Comparison of ENCODE assay signal across 19 cellular contexts in genomic region chr18:67771271-67771670, GRCh38.
DNase-seq lines count a peak whose midpoint lies in the region; ATAC-seq and TF ChIP-seq lines count a peak whose summit lies in the region.
"Had no signal": no experiment of that assay in that cellular context is flagged by ENCODE, and none has a peak within 500 bp of the region (broad histone marks: within the 10 kb centered on the region; RNA-seq: fewer than 3 reads in every experiment).

No MANE protein-coding gene starts in this region.

- H3K79me1 ChIP-seq in mesenchymal stem cell (replicated peaks; ENCODE audit: low read length, poor library complexity, severe bottlenecking): no peaks in the 10 kb centered on the region

- CTCF ChIA-PET in PC-3 (lab: Charles Lee): interaction anchor here (0.6 kb wide), 1 partner anchor 42 kb away, joined by 3 read pairs; no protein-coding TSS in a partner anchor

- H3K79me2 ChIP-seq in PC-3 (ENCODE audit: low read length): no peaks in the 10 kb centered on the region

- H3K27ac ChIP-seq in PC-3 (ENCODE audit: low read length) (peak overlapping the region; percentile 90), mesenchymal stem cell (ENCODE audit: low read length, poor library complexity, severe bottlenecking) (peak overlapping the region; percentile 29)
- H3K27ac ChIP-seq: C4-2B, colonic mucosa, left ventricle myocardium inferior had no signal

- no peak for TF ChIP-seq CTCF in PC-3 (conservative IDR thresholded peaks at IDR 0.05; ENCODE audit: low read depth, low read length)
- TF ChIP-seq CTCF in cardiac fibroblast (IDR thresholded peaks at IDR 0.05; ENCODE audit: low read depth, low read length): no peak

- H3K9me2 ChIP-seq in PC-3 (replicated peaks; ENCODE audit: low read length): no peaks in the 10 kb centered on the region

- no peak overlapping the region for H2BK5ac ChIP-seq in mesenchymal stem cell (ENCODE audit: low read depth, low read length, poor library complexity, severe bottlenecking)

- DNase-seq in ELR (ENCODE audit: low read depth) (peak; percentile 93), PC-3 (peak; percentile 90), cardiac fibroblast (ENCODE audit: low read depth in 2 of 2) (peak; percentile 49 to 84), mesenchymal stem cell (peak; percentile 17)
- DNase-seq in activated T-cell treated with anti-CD3 and anti-CD28 coated beads, Interleukin-2, amount 50 U/mL, for 1 hour: no peak
- DNase-seq: activated CD4-positive, alpha-beta T cell treated with anti-CD3 and anti-CD28 coated beads for 36 hours; activated T-cell treated with anti-CD3 and anti-CD28 coated beads, Interleukin-2, amount 50 U/mL, for 24 hours; colonic mucosa; DND-41; erythroblast; hypothalamus; left ventricle myocardium inferior; naive B cell; posterior cingulate gyrus; stimulated activated naive CD8-positive, alpha-beta T cell treated with anti-CD3 and anti-CD28 coated beads, Interleukin-15, amount 100 ng/mL, for 72 hours had no signal

- peak; percentile 89 for ATAC-seq in PC-3
- ATAC-seq in HG03039 (IDR thresholded peaks at IDR 0.05; ENCODE audit: unreplicated experiment): no peak
- no peak for ATAC-seq in GM19455 (IDR thresholded peaks at IDR 0.05; ENCODE audit: unreplicated experiment)
- no peak for ATAC-seq in HG03095 (IDR thresholded peaks at IDR 0.05; ENCODE audit: unreplicated experiment)
- ATAC-seq: activated CD4-positive, alpha-beta T cell treated with anti-CD3 and anti-CD28 coated beads for 36 hours; stimulated activated naive CD8-positive, alpha-beta T cell treated with anti-CD3 and anti-CD28 coated beads, Interleukin-15, amount 100 ng/mL, for 72 hours had no signal

- H2AFZ ChIP-seq in PC-3 (ENCODE audit: low read length) (peak overlapping the region; percentile 31), mesenchymal stem cell (ENCODE audit: low read depth, low read length) (no peak overlapping the region)

- H3K27me3 ChIP-seq in PC-3 (ENCODE audit: low read length) (no peaks in the 10 kb centered on the region), mesenchymal stem cell (ENCODE audit: control insufficient read depth in 1 of 2, insufficient read depth in 1 of 2, low read length in 2 of 2) (no peaks in the 10 kb centered on the region)
- H3K27me3 ChIP-seq: colonic mucosa had no signal

- H3K4me1 ChIP-seq in PC-3 (ENCODE audit: insufficient read depth, low read length) (peaks cover 36% of the 10 kb centered on the region), mesenchymal stem cell (ENCODE audit: control insufficient read depth, insufficient read depth, low read depth, low read length) (peaks cover 4% of the 10 kb centered on the region)
- H3K4me1 ChIP-seq: colonic mucosa, left ventricle myocardium inferior had no signal

- POLR2A ChIA-PET in PC-3 (lab: Charles Lee; ENCODE audit: unreplicated experiment): no interaction called here

- H2BK12ac ChIP-seq in mesenchymal stem cell (ENCODE audit: low read length in 2 of 2): no peak overlapping the region

- H3K4me3 ChIP-seq in PC-3 (ENCODE audit: low read length) (no peak overlapping the region), cardiac fibroblast (replicated peaks in 1 of 2; ENCODE audit: low read depth in 2 of 2, low read length in 2 of 2) (no peak overlapping the region), mesenchymal stem cell (ENCODE audit: insufficient read depth in 1 of 2, low read depth in 1 of 2, low read length in 2 of 2) (no peak overlapping the region)
- H3K4me3 ChIP-seq: colonic mucosa, left ventricle myocardium inferior had no signal

- no peak overlapping the region for H2AK5ac ChIP-seq in mesenchymal stem cell (ENCODE audit: low read length, severe bottlenecking)

- peaks cover 3% of the 10 kb centered on the region for H3F3A ChIP-seq in PC-3 (ENCODE audit: low read length, unreplicated experiment)

- H4K91ac ChIP-seq in mesenchymal stem cell (ENCODE audit: low read length): no peak overlapping the region

- H3K36me3 ChIP-seq in PC-3 (ENCODE audit: low read depth, low read length) (no peaks in the 10 kb centered on the region), mesenchymal stem cell (ENCODE audit: control insufficient read depth in 1 of 2, insufficient read depth in 2 of 2, low read depth in 1 of 2, low read length in 2 of 2) (no peaks in the 10 kb centered on the region)
- H3K36me3 ChIP-seq: colonic mucosa, left ventricle myocardium inferior had no signal

- H2BK15ac ChIP-seq in mesenchymal stem cell (ENCODE audit: low read depth, poor library complexity, severe bottlenecking): no peak overlapping the region

- intact Hi-C loops in PC-3 (cut with micrococcal nuclease): no loop called here

- peak overlapping the region; percentile 46 for H3K4me2 ChIP-seq in PC-3 (ENCODE audit: low read length)
- H3K4me2 ChIP-seq in mesenchymal stem cell (ENCODE audit: low read length, poor library complexity, severe bottlenecking): no peak overlapping the region

- WGBS in mesenchymal stem cell: 69% methylated on average over 2 of the region's 2 CpGs

- H3K4ac ChIP-seq in mesenchymal stem cell (ENCODE audit: low read depth in 1 of 2, low read length in 2 of 2): peak overlapping the region in 1 of 2 experiments; percentile 28

- peak overlapping the region in 1 of 2 experiments; percentile 27 for H3K18ac ChIP-seq in mesenchymal stem cell (ENCODE audit: low read depth in 1 of 2, low read length in 2 of 2)

- H3K9me3 ChIP-seq in PC-3 (ENCODE audit: low read length) (no peaks in the 10 kb centered on the region), mesenchymal stem cell (ENCODE audit: control insufficient read depth, low read length) (no peaks in the 10 kb centered on the region)
- H3K9me3 ChIP-seq: left ventricle myocardium inferior had no signal

- no peak overlapping the region for H2BK120ac ChIP-seq in mesenchymal stem cell (ENCODE audit: low read depth, low read length)

- no peaks in the 10 kb centered on the region for H4K20me1 ChIP-seq in PC-3 (ENCODE audit: low read length)

- H4K8ac ChIP-seq in mesenchymal stem cell (ENCODE audit: low read length): no peak overlapping the region

- BruUV-seq in PC-3 (replicated peaks; lab: Mats Ljungman, UMichigan): no TSS peak

- peak overlapping the region in 1 of 2 experiments; percentile 60 for H3K14ac ChIP-seq in mesenchymal stem cell (ENCODE audit: low read length in 2 of 2)

- peak overlapping the region; percentile 53 for H3K9ac ChIP-seq in PC-3 (ENCODE audit: low read length)
- H3K9ac ChIP-seq in mesenchymal stem cell (ENCODE audit: low read length): no peak overlapping the region

- H3K23ac ChIP-seq in mesenchymal stem cell (ENCODE audit: low read length in 2 of 2): no peak overlapping the region
